In the genomic region with DNA sequence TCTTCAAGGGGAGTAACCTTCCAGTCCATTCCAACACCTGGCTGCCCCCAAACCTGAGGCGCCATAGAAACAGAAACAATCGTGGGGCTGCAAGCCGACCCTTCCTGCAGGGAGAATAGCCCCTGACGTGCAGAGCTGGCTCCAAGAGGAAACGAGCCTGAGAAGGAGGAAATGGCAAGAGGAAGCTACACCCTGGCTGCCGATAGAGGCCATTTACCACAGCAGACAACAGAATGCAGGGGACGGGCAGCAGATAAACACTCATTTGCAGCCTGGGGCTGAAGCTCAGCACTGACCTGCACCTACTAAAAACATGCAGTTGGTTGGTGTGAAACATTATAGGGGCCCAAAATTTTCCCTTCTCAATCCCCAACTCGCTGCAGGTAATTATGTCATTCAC, we compare ENCODE assay signal across 9 cellular contexts. TPM values are rescaled to one million over a fixed set of nuclear protein-coding genes. Genes with fewer than 3 reads are reported as not detected.
A peak's percentile ranks its signal among the peaks of the same experiment; 100 is the strongest.
DNase-seq lines count a peak whose midpoint lies in the region; ATAC-seq lines count a peak whose summit lies in the region.
"Had no signal": no experiment of that assay in that cellular context is flagged by ENCODE, and none has a peak within 500 bp of the region (broad histone marks: within the 10 kb centered on the region; RNA-seq: fewer than 3 reads in every experiment).

No MANE protein-coding gene starts in this region.

- CTCF ChIA-PET in activated CD4-positive, alpha-beta T cell treated with anti-CD3 and anti-CD28 coated beads, Interleukin-2, amount 10 ng/mL, durations not matched to agents 7 days and 5 days (lab: Charles Lee), result no interaction called here

- intact Hi-C loops in left ventricle myocardium superior (cut with micrococcal nuclease), result no loop called here

- no peaks in the 10 kb centered on the region for H3K36me3 Mint-ChIP-seq in activated CD4-positive, alpha-beta T cell treated with anti-CD3 and anti-CD28 coated beads, Interleukin-2, amount 10 ng/mL, durations not matched to agents 7 days and 5 days (ENCODE audit: low read depth)
- no peaks in the 10 kb centered on the region for H3K36me3 Mint-ChIP-seq in T-helper 2 cell treated with Interferon-gamma antibody and Interleukin-4, amounts not matched to agents 5 μg/mL and 100 μg/mL, for 36 hours (ENCODE audit: low read depth)

- H3K4me3 Mint-ChIP-seq in activated CD4-positive, alpha-beta T cell treated with anti-CD3 and anti-CD28 coated beads, Interleukin-2, amount 10 ng/mL, durations not matched to agents 7 days and 5 days, result no peak overlapping the region
- peak overlapping the region; percentile 57 for H3K4me3 Mint-ChIP-seq in T-helper 2 cell treated with Interferon-gamma antibody and Interleukin-4, amounts not matched to agents 5 μg/mL and 100 μg/mL, for 36 hours

- peak; percentile 40 for DNase-seq in activated CD4-positive, alpha-beta T cell treated with anti-CD3 and anti-CD28 coated beads, Interleukin-2, amount 10 ng/mL, durations not matched to agents 7 days and 5 days
- no peak for DNase-seq in activated CD4-positive, alpha-beta T cell treated with anti-CD3 and anti-CD28 coated beads for 4 hours
- DNase-seq in T-helper 2 cell treated with Interferon-gamma antibody and Interleukin-4, amounts not matched to agents 5 μg/mL and 100 μg/mL, for 36 hours (ENCODE audit: low spot score), result no peak
- peak; percentile 49 for DNase-seq in left ventricle myocardium superior
- peak; percentile 14 for DNase-seq in stimulated activated naive CD8-positive, alpha-beta T cell treated with anti-CD3 and anti-CD28 coated beads, Interleukin-15, Interleukin-2, amounts not matched to agents 100 U/mL and 50 U/mL, for 24 hours
- no peak for DNase-seq in COLO829 (ENCODE audit: low spot score)
- DNase-seq in AG08396 (ENCODE audit: low spot score), result no peak
- DNase-seq: kidney glomerular epithelial cell had no signal

- peak overlapping the region; percentile 88 for H3K27ac Mint-ChIP-seq in activated CD4-positive, alpha-beta T cell treated with anti-CD3 and anti-CD28 coated beads, Interleukin-2, amount 10 ng/mL, durations not matched to agents 7 days and 5 days
- peak overlapping the region; percentile 50 for H3K27ac Mint-ChIP-seq in T-helper 2 cell treated with Interferon-gamma antibody and Interleukin-4, amounts not matched to agents 5 μg/mL and 100 μg/mL, for 36 hours

- POLR2A ChIA-PET in activated CD4-positive, alpha-beta T cell treated with anti-CD3 and anti-CD28 coated beads, Interleukin-2, amount 10 ng/mL, durations not matched to agents 7 days and 5 days (lab: Charles Lee), result interaction anchor here (0.6 kb wide), 1 partner anchor 31 kb away, joined by 6 read pairs; no protein-coding TSS in a partner anchor

- H3K9me3 Mint-ChIP-seq in activated CD4-positive, alpha-beta T cell treated with anti-CD3 and anti-CD28 coated beads, Interleukin-2, amount 10 ng/mL, durations not matched to agents 7 days and 5 days, result no peaks in the 10 kb centered on the region
- H3K9me3 Mint-ChIP-seq in T-helper 2 cell treated with Interferon-gamma antibody and Interleukin-4, amounts not matched to agents 5 μg/mL and 100 μg/mL, for 36 hours, result no peaks in the 10 kb centered on the region

- ATAC-seq in left ventricle myocardium superior, result peak; percentile 82
- ATAC-seq in stimulated activated naive CD8-positive, alpha-beta T cell treated with anti-CD3 and anti-CD28 coated beads, Interleukin-15, Interleukin-2, amounts not matched to agents 100 U/mL and 50 U/mL, for 24 hours, result no peak
- no peak for ATAC-seq in GM18873 (IDR thresholded peaks at IDR 0.05; ENCODE audit: low FRiP score, unreplicated experiment)

- peaks cover 40% of the 10 kb centered on the region for H3K4me1 Mint-ChIP-seq in activated CD4-positive, alpha-beta T cell treated with anti-CD3 and anti-CD28 coated beads, Interleukin-2, amount 10 ng/mL, durations not matched to agents 7 days and 5 days
- H3K4me1 Mint-ChIP-seq in T-helper 2 cell treated with Interferon-gamma antibody and Interleukin-4, amounts not matched to agents 5 μg/mL and 100 μg/mL, for 36 hours (ENCODE audit: low read depth), result peaks cover 25% of the 10 kb centered on the region

- H3K27me3 Mint-ChIP-seq in activated CD4-positive, alpha-beta T cell treated with anti-CD3 and anti-CD28 coated beads, Interleukin-2, amount 10 ng/mL, durations not matched to agents 7 days and 5 days, result peaks cover 10% of the 10 kb centered on the region
- H3K27me3 Mint-ChIP-seq in T-helper 2 cell treated with Interferon-gamma antibody and Interleukin-4, amounts not matched to agents 5 μg/mL and 100 μg/mL, for 36 hours (ENCODE audit: low read depth), result peaks cover 31% of the 10 kb centered on the region

RNA-seq across cellular contexts. Expression of gene TDRD10, which starts 8.7 kb away (rescaled TPM):
- not detected for total RNA-seq in activated CD4-positive, alpha-beta T cell treated with anti-CD3 and anti-CD28 coated beads, Interleukin-2, amount 10 ng/mL, durations not matched to agents 7 days and 5 days
- total RNA-seq in left ventricle myocardium superior, result 1.9 TPM

RNA-seq across cellular contexts. Expression of gene SHE, which starts 8.9 kb away (rescaled TPM):
- total RNA-seq in activated CD4-positive, alpha-beta T cell treated with anti-CD3 and anti-CD28 coated beads, Interleukin-2, amount 10 ng/mL, durations not matched to agents 7 days and 5 days, result not detected
- 10.2 TPM for total RNA-seq in left ventricle myocardium superior

Comparison
In these comparisons a context has a peak if more than half of its experiments do, and no peak if none do; other contexts are left out.
1. DNase-seq: peak in activated CD4-positive, alpha-beta T cell treated with anti-CD3 and anti-CD28 coated beads, Interleukin-2, amount 10 ng/mL, durations not matched to agents 7 days and 5 days (single experiment), left ventricle myocardium superior (single experiment) and stimulated activated naive CD8-positive, alpha-beta T cell treated with anti-CD3 and anti-CD28 coated beads, Interleukin-15, Interleukin-2, amounts not matched to agents 100 U/mL and 50 U/mL, for 24 hours (single experiment); none in activated CD4-positive, alpha-beta T cell treated with anti-CD3 and anti-CD28 coated beads for 4 hours (0 of 2), T-helper 2 cell treated with Interferon-gamma antibody and Interleukin-4, amounts not matched to agents 5 μg/mL and 100 μg/mL, for 36 hours (single experiment), COLO829 (single experiment) and AG08396 (single experiment).
2. RNA of gene SHE, which starts 8.9 kb away (total RNA-seq): 10.2 TPM in left ventricle myocardium superior (single experiment); not detected in activated CD4-positive, alpha-beta T cell treated with anti-CD3 and anti-CD28 coated beads, Interleukin-2, amount 10 ng/mL, durations not matched to agents 7 days and 5 days; every median in the first group is over 10 times any median in the second.